In genomic region chr13:102558029-102558428, GRCh38 we compare ENCODE assay signal across 16 cellular contexts.
DNase-seq lines count a peak whose midpoint lies in the region; ATAC-seq, FAIRE-seq and TF ChIP-seq lines count a peak whose summit lies in the region.
"Had no signal": no experiment of that assay in that cellular context is flagged by ENCODE, and none has a peak within 500 bp of the region (broad histone marks: within the 10 kb centered on the region; RNA-seq: fewer than 3 reads in every experiment).

No MANE protein-coding gene starts in this region.

- DNase-seq in D721Med (ENCODE audit: insufficient read length, low spot score): no peak
- no peak for DNase-seq in HEK293T (ENCODE audit: extremely low spot score)
- DNase-seq in NCI-H2171 treated with DMSO at 0.1 percent for 48 hours (lab: John Stamatoyannopoulos, UW): peak; percentile 98
- peak; percentile 57 for DNase-seq in NCI-H82 (lab: John Stamatoyannopoulos, UW)
- DNase-seq in glomerular visceral epithelial cell (ENCODE audit: extremely low spot score): no peak
- DNase-seq in inferior parietal cortex (ENCODE audit: extremely low spot score): no peak
- no peak for DNase-seq in NCI-H345 (lab: John Stamatoyannopoulos, UW)
- DNase-seq: C1 segment of cervical spinal cord; Calu3; CD4-positive, alpha-beta T cell; DND-41; GDM1 had no signal

- CTCF ChIA-PET in HEK293T (lab: Yijun Ruan, JAX): interaction anchor here (1.0 to 1.1 kb wide), 2 partner anchors 13 to 615 kb away, joined by 3 read pairs; no protein-coding TSS in a partner anchor

- ATAC-seq in HG03378 (IDR thresholded peaks at IDR 0.05; ENCODE audit: unreplicated experiment): no peak
- ATAC-seq: HCT116 had no signal

- TF ChIP-seq CTCF in D721Med (IDR thresholded peaks at IDR 0.05; ENCODE audit: insufficient read depth, missing control alignments): no peak

- POLR2A ChIA-PET in HEK293T (lab: Yijun Ruan, JAX): no interaction called here

- FAIRE-seq in D721Med (lab: Jason Lieb, UNC): peak; percentile 35
- FAIRE-seq: GM12892, GM19239 had no signal

TF ChIP-seq in HEK293T, 16 proteins besides CTCF, POLR2A, EP300 and RAD21:
- TF ChIP-seq PKNOX1 (IDR thresholded peaks at IDR 0.05) (0 out of 2 replicates have a peak, but pooled peaks have one; percentile 9), SUZ12 (IDR thresholded peaks at IDR 0.05) (no peak)

Comparison
In these comparisons a context has a peak if more than half of its experiments do, and no peak if none do; other contexts are left out.
1. DNase-seq: peak in NCI-H2171 treated with DMSO at 0.1 percent for 48 hours (single experiment) and NCI-H82 (single experiment); none in D721Med (single experiment), HEK293T (single experiment), glomerular visceral epithelial cell (single experiment), inferior parietal cortex (single experiment) and NCI-H345 (single experiment).